8 cellular contexts compared by ENCODE assay signal in the genomic region with DNA sequence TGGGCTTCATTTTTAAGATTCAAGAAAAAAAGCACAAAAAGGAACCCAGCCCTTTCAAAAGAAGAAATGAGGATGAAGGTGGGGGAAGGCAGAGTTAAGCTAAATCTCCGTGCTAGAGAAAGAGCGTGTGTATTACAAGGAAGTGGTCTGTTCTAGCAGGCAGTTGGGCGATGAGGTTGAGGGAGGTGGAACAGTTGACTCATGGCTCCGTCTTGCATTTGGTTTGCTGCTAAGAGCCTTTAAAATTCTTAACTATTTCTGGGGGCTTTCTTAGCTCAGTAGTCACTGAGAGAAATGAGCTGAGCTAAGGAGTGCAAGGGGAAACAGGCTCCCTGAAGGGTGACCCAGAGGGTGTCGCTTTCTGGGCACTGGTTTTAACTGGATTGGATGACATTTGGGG.
A peak's percentile ranks its signal among the peaks of the same experiment; 100 is the strongest.
DNase-seq lines count a peak whose midpoint lies in the region; ATAC-seq and TF ChIP-seq lines count a peak whose summit lies in the region.

No MANE protein-coding gene starts in this region.

- peak overlapping the region; percentile 86 to 95 (median 93) for H3K27ac Mint-ChIP-seq in CD14-positive monocyte

- ATAC-seq in GM19397 (IDR thresholded peaks at IDR 0.05; ENCODE audit: unreplicated experiment) (peak; percentile 64), HG03521 (IDR thresholded peaks at IDR 0.05; ENCODE audit: unreplicated experiment) (peak; percentile 69)

- peaks cover 0 to 5% (median 0%) of the 10 kb centered on the region in 7 donors for H3K27me3 ChIP-seq in spleen (replicated peaks in 1 of 7)

- intact Hi-C loops in CD14-positive monocyte (cut with micrococcal nuclease) (no loop called here), spleen (cut with DNase I; ENCODE audit: low total_unique reads) (no loop called here)

- peak overlapping the region in 1 of 2 donors; percentile 71 for H3K4me3 Mint-ChIP-seq in CD14-positive monocyte

- peak overlapping the region in 4 of 8 donors; percentile 45 to 72 (median 64) for H3K27ac ChIP-seq in spleen

- DNase-seq in CD14-positive monocyte (ENCODE audit: low spot score) (peak; percentile 87), fibroblast of pulmonary artery (ENCODE audit: low read depth) (peak; percentile 76), NCI-H187 treated with DMSO at 0.1 percent for 48 hours (lab: John Stamatoyannopoulos, UW) (no peak), spleen (no peak)
- peak; percentile 7 to 22 for DNase-seq in activated CD4-positive, alpha-beta T cell treated with anti-CD3 and anti-CD28 coated beads, Interleukin-2, amount 50 U/mL, for 4 hours
- peak in 2 of 3 donors; percentile 1 to 13 for DNase-seq in stimulated activated CD4-positive, alpha-beta T cell treated with anti-CD3 and anti-CD28 coated beads, TNF-alpha, amount 100 ng/mL, for 1 hour (ENCODE audit: low read depth in 3 of 3, low spot score in 1 of 3)

- H3K4me1 Mint-ChIP-seq in CD14-positive monocyte: peaks cover 68% of the 10 kb centered on the region

- no peak for TF ChIP-seq POLR2A in spleen (IDR thresholded peaks at IDR 0.05)

- TF ChIP-seq CTCF in CD14-positive monocyte (IDR thresholded peaks at IDR 0.05) (no peak), fibroblast of pulmonary artery (IDR thresholded peaks at IDR 0.05; ENCODE audit: low read length, missing control alignments) (no peak), spleen (IDR thresholded peaks at IDR 0.05 in 8 of 11, conservative IDR thresholded peaks at IDR 0.05 in 3 of 11) (no peak)

- H3K27me3 Mint-ChIP-seq in CD14-positive monocyte (ENCODE audit: low read depth in 3 of 3): peaks cover 0 to 3% (median 0%) of the 10 kb centered on the region in 3 donors

- H3K4me3 ChIP-seq in fibroblast of pulmonary artery (replicated peaks; ENCODE audit: low read depth, low read length) (no peak overlapping the region), spleen (no peak overlapping the region)

- H3K9me3 ChIP-seq in spleen: no peaks in the 10 kb centered on the region

- H3K36me3 ChIP-seq in spleen: no peaks in the 10 kb centered on the region

- peaks cover 0 to 94% (median 41%) of the 10 kb centered on the region in 6 donors for H3K4me1 ChIP-seq in spleen

- WGBS in spleen, 5 donors: 27 to 52% (median 34%) methylated on average over 5 of the region's 5 CpGs

- H3K9me3 Mint-ChIP-seq in CD14-positive monocyte: no peaks in the 10 kb centered on the region

- peaks cover 0 to 4% of the 10 kb centered on the region in 2 donors for H3K36me3 Mint-ChIP-seq in CD14-positive monocyte

Comparison
In these comparisons a context has a peak if more than half of its experiments do, and no peak if none do; other contexts are left out.
1. DNase-seq: peak in CD14-positive monocyte (single experiment), activated CD4-positive, alpha-beta T cell treated with anti-CD3 and anti-CD28 coated beads, Interleukin-2, amount 50 U/mL, for 4 hours (2 of 2), fibroblast of pulmonary artery (single experiment) and stimulated activated CD4-positive, alpha-beta T cell treated with anti-CD3 and anti-CD28 coated beads, TNF-alpha, amount 100 ng/mL, for 1 hour (2 of 3); none in NCI-H187 treated with DMSO at 0.1 percent for 48 hours (single experiment) and spleen (single experiment).